Comparison of ENCODE assay signal across 1 cellular context in the genomic region with DNA sequence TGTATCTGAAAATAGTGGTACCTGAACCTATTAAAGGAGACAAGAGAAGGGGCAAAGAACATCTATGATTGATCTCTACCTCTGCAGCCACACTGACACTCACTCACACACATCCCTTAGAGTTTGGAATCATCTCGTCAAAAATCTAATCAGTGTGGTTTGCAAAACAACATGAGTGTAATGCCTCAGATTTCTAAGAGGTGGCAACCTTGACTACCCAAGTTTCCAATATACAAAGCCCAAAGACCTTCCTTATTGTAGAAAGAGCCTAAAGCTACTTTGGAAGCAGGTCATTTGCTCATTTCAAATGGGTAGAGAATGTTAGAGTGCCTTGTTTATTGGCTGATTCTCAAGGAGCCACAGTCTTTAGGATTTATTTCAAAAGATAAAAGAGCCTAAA.
TF ChIP-seq lines count a peak whose summit lies in the region.

No MANE protein-coding gene starts in this region.

TF ChIP-seq in HepG2, 621 proteins besides CTCF, POLR2A, EP300 and RAD21 (continued from another document):
- no peak for TF ChIP-seq PBX2 (CRISPR knock-in tag; IDR thresholded peaks at IDR 0.05)
- no peak for TF ChIP-seq ZNF709 (CRISPR knock-in tag; IDR thresholded peaks at IDR 0.05)
- TF ChIP-seq SOX5 (CRISPR knock-in tag; IDR thresholded peaks at IDR 0.05; ENCODE audit: borderline replicate concordance) = no peak
- no peak for TF ChIP-seq ATM (IDR thresholded peaks at IDR 0.05; ENCODE audit: borderline replicate concordance)
- no peak for TF ChIP-seq ZNF44 (CRISPR knock-in tag; IDR thresholded peaks at IDR 0.05)
- no peak for TF ChIP-seq ISL2 (CRISPR knock-in tag; IDR thresholded peaks at IDR 0.05)
- TF ChIP-seq ZZZ3 (CRISPR knock-in tag; IDR thresholded peaks at IDR 0.05; ENCODE audit: borderline replicate concordance) = no peak
- TF ChIP-seq, protein P1, sequence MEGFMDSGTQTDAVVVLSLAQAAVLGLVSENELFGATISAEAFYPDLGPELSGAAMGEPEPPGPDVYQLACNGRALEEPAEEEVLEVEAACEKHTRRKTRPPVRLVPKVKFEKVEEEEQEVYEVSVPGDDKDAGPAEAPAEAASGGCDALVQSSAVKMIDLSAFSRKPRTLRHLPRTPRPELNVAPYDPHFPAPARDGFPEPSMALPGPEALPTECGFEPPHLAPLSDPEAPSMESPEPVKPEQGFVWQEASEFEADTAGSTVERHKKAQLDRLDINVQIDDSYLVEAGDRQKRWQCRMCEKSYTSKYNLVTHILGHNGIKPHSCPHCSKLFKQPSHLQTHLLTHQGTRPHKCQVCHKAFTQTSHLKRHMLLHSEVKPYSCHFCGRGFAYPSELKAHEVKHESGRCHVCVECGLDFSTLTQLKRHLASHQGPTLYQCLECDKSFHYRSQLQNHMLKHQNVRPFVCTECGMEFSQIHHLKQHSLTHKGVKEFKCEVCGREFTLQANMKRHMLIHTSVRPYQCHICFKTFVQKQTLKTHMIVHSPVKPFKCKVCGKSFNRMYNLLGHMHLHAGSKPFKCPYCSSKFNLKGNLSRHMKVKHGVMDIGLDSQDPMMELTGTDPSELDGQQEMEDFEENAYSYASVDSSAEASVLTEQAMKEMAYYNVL (CRISPR knock-in tag; IDR thresholded peaks at IDR 0.05; ENCODE audit: borderline replicate concordance) = no peak
- TF ChIP-seq, protein P2, sequence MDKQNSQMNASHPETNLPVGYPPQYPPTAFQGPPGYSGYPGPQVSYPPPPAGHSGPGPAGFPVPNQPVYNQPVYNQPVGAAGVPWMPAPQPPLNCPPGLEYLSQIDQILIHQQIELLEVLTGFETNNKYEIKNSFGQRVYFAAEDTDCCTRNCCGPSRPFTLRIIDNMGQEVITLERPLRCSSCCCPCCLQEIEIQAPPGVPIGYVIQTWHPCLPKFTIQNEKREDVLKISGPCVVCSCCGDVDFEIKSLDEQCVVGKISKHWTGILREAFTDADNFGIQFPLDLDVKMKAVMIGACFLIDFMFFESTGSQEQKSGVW (CRISPR knock-in tag; IDR thresholded peaks at IDR 0.05; ENCODE audit: borderline replicate concordance) = no peak
